Comparison of ENCODE assay signal across 23 cellular contexts in the genomic region with DNA sequence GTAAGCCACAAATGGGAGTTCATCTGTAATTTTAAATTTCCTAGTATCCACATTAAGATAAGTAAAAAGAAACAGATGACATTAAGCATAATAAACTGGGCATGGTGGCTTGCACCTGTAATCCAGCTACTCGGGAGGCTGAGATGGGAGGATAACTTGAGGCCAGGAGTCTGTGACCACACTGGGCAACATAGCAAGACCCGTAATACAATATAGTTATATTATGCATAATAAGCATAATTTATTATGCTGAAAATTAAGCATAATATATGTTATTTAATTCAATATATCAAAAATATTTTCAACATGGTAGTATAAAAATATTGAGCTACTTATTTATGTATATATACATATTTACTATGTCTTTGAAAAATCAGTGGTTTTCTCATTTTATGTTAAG. TPM values are rescaled to one million over a fixed set of nuclear protein-coding genes. Genes with fewer than 3 reads are reported as not detected.
DNase-seq lines count a peak whose midpoint lies in the region; ATAC-seq, FAIRE-seq and TF ChIP-seq lines count a peak whose summit lies in the region.
"Had no signal": no experiment of that assay in that cellular context is flagged by ENCODE, and none has a peak within 500 bp of the region (broad histone marks: within the 10 kb centered on the region; RNA-seq: fewer than 3 reads in every experiment).

No MANE protein-coding gene starts in this region.

- CTCF ChIA-PET in A549 (lab: Yijun Ruan, JAX) = no interaction called here
- CTCF ChIA-PET in K562 (lab: Yijun Ruan, JAX; ENCODE audit: low intra/inter-chr PET ratio) = no interaction called here
- CTCF ChIA-PET in activated CD4-positive, alpha-beta T cell treated with anti-CD3 and anti-CD28 coated beads for 36 hours (lab: Charles Lee) = no interaction called here

- H3K9me1 ChIP-seq in K562 (ENCODE audit: control insufficient read depth, insufficient read depth, low read length) = no peaks in the 10 kb centered on the region

- H3K4me1 Mint-ChIP-seq in T-helper 17 cell = peaks cover 3% of the 10 kb centered on the region
- peaks cover 2% of the 10 kb centered on the region for H3K4me1 Mint-ChIP-seq in activated CD4-positive, alpha-beta T cell treated with anti-CD3 and anti-CD28 coated beads for 36 hours
- H3K4me1 Mint-ChIP-seq: B cell had no signal

- no TSS peak for BruUV-seq in K562 (replicated peaks; lab: Mats Ljungman, UMichigan)

- H3K4me2 ChIP-seq in A549 (no peak overlapping the region), K562 (ENCODE audit: insufficient read depth, low read length) (no peak overlapping the region)
- H3K4me2 ChIP-seq: BLaER1 treated with 17β-estradiol and CSF1 and Interleukin-3, amounts not matched to agents 10 nM and 100 nM had no signal

- intact Hi-C loops in K562 (cut with micrococcal nuclease) = loop anchor here (5.0 kb wide), 1 partner anchor 498 kb away; no protein-coding TSS in a partner anchor
- intact Hi-C loops in activated CD4-positive, alpha-beta T cell treated with anti-CD3 and anti-CD28 coated beads for 36 hours (cut with DNase I, micrococcal nuclease) = no loop called here

- TF ChIP-seq POLR2A in A549 (IDR thresholded peaks at IDR 0.05; ENCODE audit: low read length) = no peak
- no peak for TF ChIP-seq POLR2A in K562 (conservative IDR thresholded peaks at IDR 0.05)

- H3K9me3 ChIP-seq in A549 (no peaks in the 10 kb centered on the region), T-helper 17 cell (ENCODE audit: control insufficient read depth, low read length, poor library complexity, severe bottlenecking) (no peaks in the 10 kb centered on the region), K562 (replicated peaks; ENCODE audit: control insufficient read depth, insufficient read depth, low read depth, low read length) (no peaks in the 10 kb centered on the region)
- H3K9me3 ChIP-seq: BLaER1 treated with 17β-estradiol and CSF1 and Interleukin-3, amounts not matched to agents 10 nM and 100 nM; Caco-2 had no signal

- TF ChIP-seq CTCF in A549 (IDR thresholded peaks at IDR 0.05) (no peak), K562 (IDR thresholded peaks at IDR 0.05 in 2 of 3, conservative IDR thresholded peaks at IDR 0.05 in 1 of 3; ENCODE audit: insufficient read depth in 2 of 3, low read depth in 1 of 3, low read length in 3 of 3) (no peak)

- H3K4me1 ChIP-seq in A549 (no peaks in the 10 kb centered on the region), K562 (replicated peaks in 1 of 2; ENCODE audit: control insufficient read depth in 2 of 2, insufficient read depth in 2 of 2, low read length in 2 of 2) (no peaks in the 10 kb centered on the region)
- H3K4me1 ChIP-seq: BLaER1 treated with 17β-estradiol and CSF1 and Interleukin-3, amounts not matched to agents 10 nM and 100 nM; Caco-2 had no signal

- H3K9ac ChIP-seq in K562 (ENCODE audit: insufficient read depth in 1 of 2, low read depth in 2 of 2, low read length in 2 of 2) = no peak overlapping the region
- H3K9ac ChIP-seq: BLaER1 treated with 17β-estradiol and CSF1 and Interleukin-3, amounts not matched to agents 10 nM and 100 nM had no signal

- POLR2A ChIA-PET in A549 (lab: Yijun Ruan, JAX) = no interaction called here
- POLR2A ChIA-PET in K562 (lab: Yijun Ruan, JAX) = no interaction called here
- POLR2A ChIA-PET in activated CD4-positive, alpha-beta T cell treated with anti-CD3 and anti-CD28 coated beads for 36 hours (lab: Charles Lee) = no interaction called here

- no peak overlapping the region for H3K4me3 Mint-ChIP-seq in T-helper 17 cell
- H3K4me3 Mint-ChIP-seq in activated CD4-positive, alpha-beta T cell treated with anti-CD3 and anti-CD28 coated beads for 36 hours = no peak overlapping the region
- H3K4me3 Mint-ChIP-seq: B cell; CD4-positive, alpha-beta T cell; CD8-positive, alpha-beta T cell had no signal

- in situ Hi-C loops in K562 (cut with MboI) (loop anchor here (10.0 kb wide), 2 partner anchors 366 to 486 kb away; no protein-coding TSS in a partner anchor), KBM-7 (cut with MboI; ENCODE audit: low pct_unique_long_range_greater_than_20kb, low sequenced_read_pairs) (loop anchor here (25.0 kb wide), 1 partner anchor 193 kb away; no protein-coding TSS in a partner anchor)

- H3K79me2 ChIP-seq in K562 (ENCODE audit: control insufficient read depth, insufficient read depth, low read length) = no peaks in the 10 kb centered on the region

- no peaks in the 10 kb centered on the region for H3K27me3 Mint-ChIP-seq in T-helper 17 cell
- no peaks in the 10 kb centered on the region for H3K27me3 Mint-ChIP-seq in activated CD4-positive, alpha-beta T cell treated with anti-CD3 and anti-CD28 coated beads for 36 hours
- H3K27me3 Mint-ChIP-seq: B cell; CD4-positive, alpha-beta T cell had no signal

- no peaks in the 10 kb centered on the region for H3K36me3 Mint-ChIP-seq in T-helper 17 cell (ENCODE audit: low read depth)
- H3K36me3 Mint-ChIP-seq in activated CD4-positive, alpha-beta T cell treated with anti-CD3 and anti-CD28 coated beads for 36 hours (ENCODE audit: low read depth) = no peaks in the 10 kb centered on the region
- H3K36me3 Mint-ChIP-seq: CD8-positive, alpha-beta T cell had no signal

- TF ChIP-seq RAD21 in A549 (conservative IDR thresholded peaks at IDR 0.05 in 1 of 2, IDR thresholded peaks at IDR 0.05 in 1 of 2) = no peak
- TF ChIP-seq RAD21 in K562 (CRISPR knock-in tag; conservative IDR thresholded peaks at IDR 0.05 in 1 of 2, IDR thresholded peaks at IDR 0.05 in 1 of 2) = no peak

- TF ChIP-seq EP300 in A549 (IDR thresholded peaks at IDR 0.05) (no peak), K562 (IDR thresholded peaks at IDR 0.05; ENCODE audit: low read length) (no peak)

- WGBS in A549 (ENCODE audit: missing lambda C conversion rate) = 90% methylated on average over 2 of the region's 2 CpGs
- WGBS in K562 (ENCODE audit: insufficient coverage, low coverage, missing lambda C conversion rate) = 21% methylated on average over 2 of the region's 2 CpGs

- no peak for DNase-seq in A549 (ENCODE audit: low read depth in 1 of 2, low spot score in 1 of 2)
- DNase-seq in T-helper 17 cell = no peak
- no peak for DNase-seq in K562 (ENCODE audit: extremely low read depth in 1 of 4, low spot score in 3 of 4)
- DNase-seq in cortex of kidney (lab: John Stamatoyannopoulos, UW) = no peak
- DNase-seq in activated CD4-positive, alpha-beta T cell treated with anti-CD3 and anti-CD28 coated beads for 36 hours = no peak
- no peak for DNase-seq in KBM-7
- DNase-seq: 8988T; AML-193; Caco-2; Calu3; CD4-positive, alpha-beta T cell; CD8-positive, alpha-beta T cell; DMS79 treated with DMSO at 0.1 percent for 48 hours; GDM1 had no signal

- no peaks in the 10 kb centered on the region for H4K20me1 ChIP-seq in K562 (replicated peaks; ENCODE audit: control insufficient read depth, insufficient read depth, low read length)

- no peak overlapping the region for H3K27ac ChIP-seq in A549
- H3K27ac ChIP-seq in K562 (ENCODE audit: extremely low read depth, low read depth, low read length) = no peak overlapping the region
- H3K27ac ChIP-seq: BLaER1 treated with 17β-estradiol and CSF1 and Interleukin-3, amounts not matched to agents 10 nM and 100 nM; C4-2B had no signal

- no peaks in the 10 kb centered on the region for H3K9me3 Mint-ChIP-seq in activated CD4-positive, alpha-beta T cell treated with anti-CD3 and anti-CD28 coated beads for 36 hours (ENCODE audit: low read depth)
- H3K9me3 Mint-ChIP-seq: CD4-positive, alpha-beta T cell; CD8-positive, alpha-beta T cell had no signal

- H3K4me3 ChIP-seq in A549 (no peak overlapping the region), K562 (no peak overlapping the region)
- H3K4me3 ChIP-seq: BLaER1 treated with 17β-estradiol and CSF1 and Interleukin-3, amounts not matched to agents 10 nM and 100 nM; GM12878 had no signal

- no peaks in the 10 kb centered on the region for H3K27me3 ChIP-seq in K562 (ENCODE audit: control insufficient read depth in 2 of 2, insufficient read depth in 2 of 2, low read length in 2 of 2)
- H3K27me3 ChIP-seq: BLaER1 treated with 17β-estradiol and CSF1 and Interleukin-3, amounts not matched to agents 10 nM and 100 nM had no signal

- H3K36me3 ChIP-seq in K562 (ENCODE audit: control insufficient read depth, insufficient read depth, low read length) = no peaks in the 10 kb centered on the region

- FAIRE-seq in A549 (lab: Jason Lieb, UNC) = no peak
- FAIRE-seq in G401.6 (lab: Jason Lieb, UNC) = peak; percentile 6
- FAIRE-seq in K562 (lab: Jason Lieb, UNC) = no peak
- FAIRE-seq: A204.1, D721Med, GM12878, GM12892, GM19239 had no signal

- peak overlapping the region; percentile 49 for H3K27ac Mint-ChIP-seq in T-helper 17 cell
- no peak overlapping the region for H3K27ac Mint-ChIP-seq in activated CD4-positive, alpha-beta T cell treated with anti-CD3 and anti-CD28 coated beads for 36 hours
- H3K27ac Mint-ChIP-seq: B cell; CD4-positive, alpha-beta T cell; CD8-positive, alpha-beta T cell had no signal

- H2AFZ ChIP-seq in K562 (ENCODE audit: low read depth, low read length) = no peak overlapping the region

- ATAC-seq in A549 (no peak), T-helper 17 cell (no peak), K562 (no peak)
- ATAC-seq in activated CD4-positive, alpha-beta T cell treated with anti-CD3 and anti-CD28 coated beads for 36 hours = no peak
- ATAC-seq: CD8-positive, alpha-beta T cell; GM12878 had no signal

RNA-seq across cellular contexts. Expression of gene RNF135, which starts 48.2 kb away (rescaled TPM):
- polyA plus RNA-seq in A549 (2011; rRNA removed) (35.0 and 43.1 TPM in 2 replicates), A549 (2017; fragmentation: RNase III; extraction: RNeasy Plus Mini Kit Qiagen cat#74134 plus additional on column Dnase treatment) (23.1 to 25.8 TPM (median 24.7 TPM) in 3 replicates), K562 (2011; rRNA removed) (0.08 TPM in 1 of 2 replicates, not detected in the other), K562 (2014; fragmentation: Illumina TruSeq; extraction: Trizol) (not detected in 2 replicates), K562 (2014; fragmentation: Nextera tagmentation; extraction: Ambion mirVana) (not detected), K562 (2014; rRNA removed) (not detected in 2 replicates)
- polyA plus RNA-seq in A549 (2012; cell fraction: cytosol; rRNA removed) = 26.1 and 35.3 TPM in 2 replicates
- polyA plus RNA-seq in A549 (2012; cell fraction: nucleus; rRNA removed) = 18.7 and 21.8 TPM in 2 replicates
- polyA minus RNA-seq in A549 (2011; rRNA and poly(A)+ RNA removed) = 19.1 and 20.7 TPM in 2 replicates
- total RNA-seq in T-helper 17 cell (1 to 10 TPM; 2.3 to 5.9 TPM), K562 (2014; rRNA removed) (not detected in 2 replicates), K562 (2014; rRNA removed; fragmentation: Illumina TruSeq; extraction: Trizol) (not detected in 2 replicates), K562 (2015; rRNA removed; fragmentation: Illumina TruSeq; extraction: Trizol) (not detected in 2 replicates), K562 (2021) (0.09 TPM in 1 of 2 replicates, not detected in the other)
- not detected in 2 replicates for total RNA-seq in K562 (2011; cell fraction: chromatin; rRNA removed; ENCODE audit: low replicate concordance)
- total RNA-seq in K562 (2011; cell fraction: nucleolus; rRNA removed) = not detected in 2 replicates
- total RNA-seq in K562 (2011; cell fraction: nucleoplasm; rRNA removed) = not detected in 2 replicates
- polyA plus RNA-seq in K562 (2011; cell fraction: cytosol; rRNA removed) = not detected in 2 replicates
- not detected in 2 replicates for polyA plus RNA-seq in K562 (2011; cell fraction: nucleus; rRNA removed)
- 0.08 TPM in 1 of 2 replicates, not detected in the other for polyA plus RNA-seq in K562 (2012)
- polyA minus RNA-seq in K562 (2011; rRNA and poly(A)+ RNA removed) = not detected in 2 replicates
- polyA minus RNA-seq in K562 (2011; cell fraction: cytosol; rRNA and poly(A)+ RNA removed) = not detected in 2 replicates
- polyA minus RNA-seq in K562 (2011; cell fraction: nucleus; rRNA and poly(A)+ RNA removed) = not detected in 2 replicates
- total RNA-seq in activated CD4-positive, alpha-beta T cell treated with anti-CD3 and anti-CD28 coated beads for 36 hours = 1 to 10 TPM; 5.8 to 6.0 TPM

Comparison
In these comparisons a context has a peak if more than half of its experiments do, and no peak if none do; other contexts are left out.
1. Of the 35 proteins assayed by ChIP-seq in both K562 and A549: peak only in K562: none; only in A549: MAFK; in both: none; in neither: 34.